14 cellular contexts compared by ENCODE assay signal in the genomic region with DNA sequence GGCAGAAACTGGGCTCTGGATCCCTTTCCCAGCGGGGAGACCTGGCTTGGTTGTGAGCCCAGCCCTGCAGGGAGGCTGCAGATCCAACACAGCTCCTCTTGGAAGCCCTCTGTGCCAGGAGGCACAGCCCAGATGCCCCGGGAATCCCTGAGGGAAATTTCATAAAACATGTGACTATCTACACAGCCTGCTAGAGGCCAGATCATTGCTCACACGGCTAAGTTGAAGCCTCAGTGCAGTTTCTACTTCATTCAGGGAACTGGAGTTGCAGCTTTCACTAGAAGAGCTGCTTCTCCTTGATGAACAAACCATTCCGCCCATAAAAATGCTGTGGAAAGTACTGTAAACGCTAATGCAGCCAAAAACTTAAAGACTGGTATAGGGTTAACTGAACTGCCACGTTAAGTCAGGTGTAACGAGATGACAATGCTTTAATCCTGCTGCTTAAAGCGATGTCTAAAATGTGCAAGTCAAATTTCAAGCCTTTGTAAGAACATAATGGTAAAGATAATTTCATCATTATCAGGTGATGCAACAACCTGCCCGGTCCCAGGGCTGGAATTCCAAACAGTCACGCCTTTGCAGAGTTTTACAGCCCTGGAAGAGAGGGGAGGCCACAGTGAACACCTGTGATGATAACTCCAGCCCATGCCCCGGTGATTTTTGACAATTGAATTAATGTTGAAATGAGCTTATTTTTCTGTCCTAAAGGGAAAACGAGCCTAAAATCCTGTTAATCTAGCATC.
DNase-seq lines count a peak whose midpoint lies in the region; ATAC-seq and TF ChIP-seq lines count a peak whose summit lies in the region.
"Had no signal": no experiment of that assay in that cellular context is flagged by ENCODE, and none has a peak within 500 bp of the region (broad histone marks: within the 10 kb centered on the region; RNA-seq: fewer than 3 reads in every experiment).

No MANE protein-coding gene starts in this region.

- no peaks in the 10 kb centered on the region for H3K36me3 ChIP-seq in upper lobe of left lung
- H3K36me3 ChIP-seq: HAP-1 had no signal

- no peaks in the 10 kb centered on the region for H3K9me3 ChIP-seq in upper lobe of left lung
- H3K9me3 ChIP-seq: HAP-1 had no signal

- H3K27me3 Mint-ChIP-seq in activated CD4-positive, alpha-beta T cell treated with anti-CD3 and anti-CD28 coated beads, Interleukin-2, amount 10 ng/mL, durations not matched to agents 24 days and 14 days: no peaks in the 10 kb centered on the region
- H3K27me3 Mint-ChIP-seq: stimulated activated naive CD8-positive, alpha-beta T cell treated with anti-CD3 and anti-CD28 coated beads, Interleukin-15, Interleukin-2, amounts not matched to agents 100 ng/mL and 50 ng/mL, for 24 hours had no signal

- TF ChIP-seq POLR2A in upper lobe of left lung (IDR thresholded peaks at IDR 0.05): no peak

- no peaks in the 10 kb centered on the region for H3K36me3 Mint-ChIP-seq in activated CD4-positive, alpha-beta T cell treated with anti-CD3 and anti-CD28 coated beads, Interleukin-2, amount 10 ng/mL, durations not matched to agents 24 days and 14 days (ENCODE audit: low read depth)

- H3K27me3 ChIP-seq in upper lobe of left lung: no peaks in the 10 kb centered on the region

- no peak for TF ChIP-seq CTCF in upper lobe of left lung (IDR thresholded peaks at IDR 0.05)
- no peak for TF ChIP-seq CTCF in omental fat pad (IDR thresholded peaks at IDR 0.05)

- intact Hi-C loops in activated CD4-positive, alpha-beta T cell treated with anti-CD3 and anti-CD28 coated beads, Interleukin-2, amount 10 ng/mL, durations not matched to agents 24 days and 14 days (cut with micrococcal nuclease): no loop called here

- H3K4me3 Mint-ChIP-seq in activated CD4-positive, alpha-beta T cell treated with anti-CD3 and anti-CD28 coated beads, Interleukin-2, amount 10 ng/mL, durations not matched to agents 24 days and 14 days: peak overlapping the region; percentile 6
- H3K4me3 Mint-ChIP-seq: stimulated activated naive CD8-positive, alpha-beta T cell treated with anti-CD3 and anti-CD28 coated beads, Interleukin-15, Interleukin-2, amounts not matched to agents 100 ng/mL and 50 ng/mL, for 24 hours had no signal

- peak overlapping the region in 3 of 4 donors; percentile 6 to 16 (median 7) for H3K27ac ChIP-seq in upper lobe of left lung
- H3K27ac ChIP-seq: VCaP had no signal

- H3K4me1 Mint-ChIP-seq in activated CD4-positive, alpha-beta T cell treated with anti-CD3 and anti-CD28 coated beads, Interleukin-2, amount 10 ng/mL, durations not matched to agents 24 days and 14 days: peaks cover 23% of the 10 kb centered on the region

- no peak for TF ChIP-seq EP300 in upper lobe of left lung (IDR thresholded peaks at IDR 0.05)

- no peak overlapping the region for H3K27ac Mint-ChIP-seq in activated CD4-positive, alpha-beta T cell treated with anti-CD3 and anti-CD28 coated beads, Interleukin-2, amount 10 ng/mL, durations not matched to agents 24 days and 14 days

- DNase-seq in activated CD4-positive, alpha-beta T cell treated with anti-CD3 and anti-CD28 coated beads, Interleukin-2, amount 10 ng/mL, durations not matched to agents 24 days and 14 days: no peak
- no peak for DNase-seq in activated CD4-positive, alpha-beta T cell treated with anti-CD3 and anti-CD28 coated beads, Interleukin-2, amount 50 U/mL, for 1 hour
- DNase-seq in NCI-H526 treated with DMSO at 0.1 percent for 48 hours (lab: John Stamatoyannopoulos, UW): peak; percentile 30
- DNase-seq in fibroblast of peridontal ligament (ENCODE audit: extremely low read depth): peak; percentile 18
- no peak for DNase-seq in upper lobe of left lung
- no peak for DNase-seq in omental fat pad (ENCODE audit: low spot score)
- DNase-seq in kidney tubule cell (ENCODE audit: low spot score): no peak
- DNase-seq: activated effector memory CD4-positive, alpha-beta T cell treated with Interleukin-2 at 50 U/mL for 16 hours; NCI-H1092 had no signal

- H3K4me1 ChIP-seq in upper lobe of left lung: peaks cover 13 to 32% (median 30%) of the 10 kb centered on the region in 4 donors

- no peaks in the 10 kb centered on the region for H3K9me3 Mint-ChIP-seq in activated CD4-positive, alpha-beta T cell treated with anti-CD3 and anti-CD28 coated beads, Interleukin-2, amount 10 ng/mL, durations not matched to agents 24 days and 14 days
- H3K9me3 Mint-ChIP-seq: stimulated activated naive CD8-positive, alpha-beta T cell treated with anti-CD3 and anti-CD28 coated beads, Interleukin-15, Interleukin-2, amounts not matched to agents 100 ng/mL and 50 ng/mL, for 24 hours had no signal

- no peak for ATAC-seq in upper lobe of left lung (ENCODE audit: low FRiP score in 2 of 2)
- ATAC-seq in HG03135 (IDR thresholded peaks at IDR 0.05; ENCODE audit: unreplicated experiment): no peak
- no peak for ATAC-seq in omental fat pad (ENCODE audit: low FRiP score)
- ATAC-seq: Panc1 had no signal

- 65 to 68% methylated on average over 11 to 12 of the region's 12 CpGs for WGBS in upper lobe of left lung, 2 donors

- H3K4me3 ChIP-seq in upper lobe of left lung: no peak overlapping the region
- H3K4me3 ChIP-seq: HAP-1 had no signal

Comparison
In these comparisons a context has a peak if more than half of its experiments do, and no peak if none do; other contexts are left out.
1. DNase-seq: peak in NCI-H526 treated with DMSO at 0.1 percent for 48 hours (single experiment) and fibroblast of peridontal ligament (single experiment); none in activated CD4-positive, alpha-beta T cell treated with anti-CD3 and anti-CD28 coated beads, Interleukin-2, amount 10 ng/mL, durations not matched to agents 24 days and 14 days (single experiment), activated CD4-positive, alpha-beta T cell treated with anti-CD3 and anti-CD28 coated beads, Interleukin-2, amount 50 U/mL, for 1 hour (single experiment), upper lobe of left lung (0 of 2), omental fat pad (single experiment) and kidney tubule cell (single experiment).